ENCODE assay signal across 22 cellular contexts in genomic region chr6:151576658-151577057, GRCh38.
DNase-seq lines count a peak whose midpoint lies in the region; ATAC-seq and TF ChIP-seq lines count a peak whose summit lies in the region.
"Had no signal": no experiment of that assay in that cellular context is flagged by ENCODE, and none has a peak within 500 bp of the region (broad histone marks: within the 10 kb centered on the region; RNA-seq: fewer than 3 reads in every experiment).

No MANE protein-coding gene starts in this region.

- no peak for TF ChIP-seq CTCF in omental fat pad (IDR thresholded peaks at IDR 0.05)

- no peak overlapping the region for H3K4me3 ChIP-seq in neuron (ENCODE audit: low read length)
- H3K4me3 ChIP-seq: adrenal gland, BLaER1, esophagus squamous epithelium, K562, SJCRH30 had no signal

- DNase-seq in COLO829 (ENCODE audit: low spot score), result peak; percentile 1
- DNase-seq in NCI-H2227 treated with DMSO at 0.1 percent for 48 hours (lab: John Stamatoyannopoulos, UW), result peak; percentile 87
- DNase-seq in omental fat pad (ENCODE audit: low spot score), result no peak
- DNase-seq in NCI-H526 treated with DMSO at 0.1 percent for 48 hours (lab: John Stamatoyannopoulos, UW), result no peak
- no peak for DNase-seq in RKO (ENCODE audit: low spot score)
- no peak for DNase-seq in amniotic stem cell (lab: John Stamatoyannopoulos, UW)
- DNase-seq: activated B cell treated with CpG ODN at 0.5 μM for 24 hours; activated naive CD4-positive, alpha-beta T cell treated with Interleukin-2 at 50 U/mL for 16 hours; activated T-cell treated with anti-CD3 and anti-CD28 coated beads, Interleukin-2, amount 50 U/mL, for 72 hours; adrenal gland; esophagus squamous epithelium; NCI-H1436; NCI-H2171 treated with DMSO at 0.1 percent for 48 hours; NCI-H524 treated with DMSO at 0.1 percent for 48 hours; SJCRH30; small intestine; stimulated activated naive CD8-positive, alpha-beta T cell treated with anti-CD3 and anti-CD28 coated beads, Interleukin-15, amount 100 ng/mL, for 72 hours had no signal

- no peak for ATAC-seq in omental fat pad (ENCODE audit: low FRiP score)
- ATAC-seq: activated T-cell treated with anti-CD3 and anti-CD28 coated beads, Interleukin-2, amount 50 U/mL, for 72 hours; HCT116; K562; stimulated activated naive CD8-positive, alpha-beta T cell treated with anti-CD3 and anti-CD28 coated beads, Interleukin-15, amount 100 ng/mL, for 72 hours had no signal

- H3K27ac ChIP-seq in cingulate gyrus (ENCODE audit: low read depth, low read length), result peak overlapping the region; percentile 29
- H3K27ac ChIP-seq: adrenal gland, BLaER1, esophagus squamous epithelium, SJCRH30 had no signal

- peak overlapping the region; percentile 77 for H2AFZ ChIP-seq in neuron (ENCODE audit: low read depth, low read length)

- no peaks in the 10 kb centered on the region for H3K27me3 ChIP-seq in neuron (ENCODE audit: insufficient read depth, low read length)
- H3K27me3 ChIP-seq: adrenal gland, BLaER1, esophagus squamous epithelium had no signal

- no peaks in the 10 kb centered on the region for H3K9me3 ChIP-seq in neuron (ENCODE audit: low read length)
- H3K9me3 ChIP-seq: adrenal gland, esophagus squamous epithelium had no signal

- H3K4me1 ChIP-seq in neuron (ENCODE audit: insufficient read depth, low read length), result peaks cover 11% of the 10 kb centered on the region
- H3K4me1 ChIP-seq: adrenal gland, BLaER1, esophagus squamous epithelium, SJCRH30 had no signal

- no peaks in the 10 kb centered on the region for H3K36me3 ChIP-seq in neuron (ENCODE audit: insufficient read depth, low read length)
- H3K36me3 ChIP-seq: adrenal gland, BLaER1, esophagus squamous epithelium, SJCRH30 had no signal

Comparison
In these comparisons a context has a peak if more than half of its experiments do, and no peak if none do; other contexts are left out.
1. DNase-seq: peak in COLO829 (single experiment) and NCI-H2227 treated with DMSO at 0.1 percent for 48 hours (single experiment); none in omental fat pad (single experiment), NCI-H526 treated with DMSO at 0.1 percent for 48 hours (single experiment), RKO (single experiment) and amniotic stem cell (single experiment).